Comparison of ENCODE assay signal across 25 cellular contexts in genomic region chr13:25200783-25201182, GRCh38. TPM values are rescaled to one million over a fixed set of nuclear protein-coding genes. Genes with fewer than 3 reads are reported as not detected.
"Had no signal": no experiment of that assay in that cellular context is flagged by ENCODE, and none has a peak within 500 bp of the region (broad histone marks: within the 10 kb centered on the region; RNA-seq: fewer than 3 reads in every experiment).

No MANE protein-coding gene starts in this region.

- H3K27ac ChIP-seq: breast epithelium, RWPE1, SJSA1, VCaP had no signal

- H3K9me3 ChIP-seq: breast epithelium, SJSA1 had no signal

- H3K27me3 ChIP-seq: SJSA1 had no signal

- H3K4me3 ChIP-seq: breast epithelium, SJSA1 had no signal

- DNase-seq: activated CD4-positive, alpha-beta T cell treated with anti-CD3 and anti-CD28 coated beads, Interleukin-2, amount 50 U/mL, for 1 hour; activated CD4-positive, CD25-positive, alpha-beta regulatory T cell; activated CD8-positive, alpha-beta memory T cell treated with anti-CD3 and anti-CD28 coated beads, Interleukin-2, amount 50 U/mL, for 4 hours; activated CD8-positive, alpha-beta T cell treated with anti-CD3 and anti-CD28 coated beads for 36 hours; caudate nucleus; Kasumi-1; KBM-7; NCI-H1048; NCI-H1417; NCI-H1930; NCI-H2171; NCI-H226; NCI-H526; NCI-H82; SHP77; SW 1271 had no signal

- H3K4me1 ChIP-seq: breast epithelium, SJSA1 had no signal

- H3K36me3 ChIP-seq: breast epithelium, SJSA1 had no signal

RNA-seq across cellular contexts. Expression of gene AMER2, which starts 28.7 kb away (rescaled TPM):
- total RNA-seq: activated CD8-positive, alpha-beta T cell treated with anti-CD3 and anti-CD28 coated beads for 36 hours; activated naive CD4-positive, alpha-beta T cell treated with anti-CD3 and anti-CD28 coated beads, Interleukin-2, amount 50 U/mL, for 72 hours; M059J; NCI-H460; OCI-LY7; SJSA1; T-helper 1 cell treated with Interleukin-12 subunit alpha and Interleukin-12 subunit beta and Interleukin-4 antibody, amounts not matched to agents 30 ng/mL and 1 ng/mL, for 36 hours had no signal
